ENCODE assay signal across 8 cellular contexts in the genomic region with DNA sequence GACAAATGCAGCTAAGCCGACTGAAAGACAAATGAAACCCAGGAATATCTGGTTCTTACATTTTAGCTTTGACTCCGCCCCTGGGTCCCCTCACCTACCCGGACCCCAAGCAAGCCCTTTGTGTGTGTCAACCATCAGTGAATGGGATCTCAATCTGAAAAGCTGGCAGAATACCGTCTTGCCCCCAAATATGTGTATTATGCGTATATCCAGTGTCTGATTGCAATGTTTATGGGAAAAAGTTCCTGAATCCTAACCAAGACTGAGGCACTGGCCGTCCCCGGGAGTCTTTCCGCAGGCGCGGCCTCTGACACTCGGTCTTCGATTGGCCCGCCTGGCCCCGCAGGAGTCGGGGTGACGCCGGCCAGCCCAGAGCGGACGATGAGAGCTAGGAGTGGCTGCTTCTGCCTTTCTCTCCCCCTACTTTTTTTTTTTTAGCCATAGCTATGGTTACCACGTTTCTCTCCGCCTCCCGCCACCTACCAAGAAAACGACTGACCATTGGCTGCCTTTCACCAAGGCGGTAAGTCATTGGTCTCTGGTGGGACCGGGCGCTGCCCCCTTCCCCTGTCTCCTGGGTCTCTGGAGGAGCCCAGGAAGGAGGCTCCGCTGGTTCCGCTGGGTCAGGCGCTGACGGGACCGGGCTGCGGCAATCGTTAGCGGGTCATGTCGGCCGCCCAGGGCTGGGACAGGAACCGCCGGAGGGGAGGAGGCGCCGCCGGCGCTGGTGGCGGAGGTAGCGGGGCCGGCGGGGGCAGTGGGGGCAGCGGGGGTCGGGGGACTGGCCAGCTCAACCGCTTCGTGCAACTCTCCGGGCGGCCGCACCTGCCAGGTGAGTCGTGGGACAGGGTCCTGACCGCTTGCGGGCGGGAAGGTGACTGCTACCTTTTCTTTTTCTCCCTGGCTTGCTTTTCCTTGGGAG. TPM values are rescaled to one million over a fixed set of nuclear protein-coding genes. Genes with fewer than 3 reads are reported as not detected.
DNase-seq lines count a peak whose midpoint lies in the region; ATAC-seq and TF ChIP-seq lines count a peak whose summit lies in the region.

A gene with protein sequence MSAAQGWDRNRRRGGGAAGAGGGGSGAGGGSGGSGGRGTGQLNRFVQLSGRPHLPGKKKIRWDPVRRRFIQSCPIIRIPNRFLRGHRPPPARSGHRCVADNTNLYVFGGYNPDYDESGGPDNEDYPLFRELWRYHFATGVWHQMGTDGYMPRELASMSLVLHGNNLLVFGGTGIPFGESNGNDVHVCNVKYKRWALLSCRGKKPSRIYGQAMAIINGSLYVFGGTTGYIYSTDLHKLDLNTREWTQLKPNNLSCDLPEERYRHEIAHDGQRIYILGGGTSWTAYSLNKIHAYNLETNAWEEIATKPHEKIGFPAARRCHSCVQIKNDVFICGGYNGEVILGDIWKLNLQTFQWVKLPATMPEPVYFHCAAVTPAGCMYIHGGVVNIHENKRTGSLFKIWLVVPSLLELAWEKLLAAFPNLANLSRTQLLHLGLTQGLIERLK (plus strand): TSS at position 557 of the 922 bp plus-strand sequence. CDS start 110 bp downstream, at position 667.

- TF ChIP-seq EP300 in tibial nerve (IDR thresholded peaks at IDR 0.05): peak; percentile 82 to 95

- DNase-seq in NCI-H1436 (lab: John Stamatoyannopoulos, UW) (peak; percentile 98), T follicular helper cell (ENCODE audit: low read depth) (peak; percentile 94), adipocyte (ENCODE audit: low read depth) (peak; percentile 99), Right ventricle myocardium superior (peak; percentile 98), tibial nerve (ENCODE audit: low spot score in 2 of 2) (peak; percentile 96 to 99)

- H3K4me3 ChIP-seq in GM12875 (ENCODE audit: low read depth, low read length) (peak within 1 kb of the TSS; percentile 71), adipocyte (ENCODE audit: low read length) (peak within 1 kb of the TSS; percentile 96), parathyroid adenoma (ENCODE audit: low read depth, low read length) (peak within 1 kb of the TSS; percentile 74), tibial nerve (peak within 1 kb of the TSS; percentile 80 to 97 (median 86))

- ATAC-seq in HG02798 (IDR thresholded peaks at IDR 0.05; ENCODE audit: poor library complexity, unreplicated experiment) (peak; percentile 99), Right ventricle myocardium superior (ENCODE audit: poor library complexity) (peak; percentile 98)

- peak within 1 kb of the TSS; percentile 89 for H3K4me2 ChIP-seq in parathyroid adenoma (ENCODE audit: low read length)

- H3K27ac ChIP-seq in parathyroid adenoma: peak within 1 kb of the TSS; percentile 83
- H3K27ac ChIP-seq in tibial nerve: peak within 1 kb of the TSS; percentile 71 to 89 (median 88)

- no peak for TF ChIP-seq CTCF in GM12875 (IDR thresholded peaks at IDR 0.05; ENCODE audit: borderline replicate concordance, insufficient read depth, low read depth, low read length)
- TF ChIP-seq CTCF in parathyroid adenoma (IDR thresholded peaks at IDR 0.05): no peak
- peak in 1 of 5 experiments; percentile 52 for TF ChIP-seq CTCF in tibial nerve (IDR thresholded peaks at IDR 0.05)

- H3K4me1 ChIP-seq in adipocyte (ENCODE audit: control insufficient read depth, insufficient read depth, low read length): peaks cover 34% of the 10 kb centered on the region
- no peaks in the 10 kb centered on the region for H3K4me1 ChIP-seq in parathyroid adenoma
- H3K4me1 ChIP-seq in tibial nerve: peaks cover 0 to 48% (median 14%) of the 10 kb centered on the region in 4 donors

- H3K9me3 ChIP-seq in adipocyte (ENCODE audit: control insufficient read depth, low read length): no peaks in the 10 kb centered on the region
- no peaks in the 10 kb centered on the region for H3K9me3 ChIP-seq in parathyroid adenoma (ENCODE audit: control insufficient read depth, low read length)
- H3K9me3 ChIP-seq in tibial nerve: no peaks in the 10 kb centered on the region

- peaks cover 33% of the 10 kb centered on the region for H3K79me2 ChIP-seq in parathyroid adenoma

- H2AFZ ChIP-seq in parathyroid adenoma: peak within 1 kb of the TSS; percentile 98

- no peaks in the 10 kb centered on the region for H3K36me3 ChIP-seq in adipocyte (ENCODE audit: control insufficient read depth, insufficient read depth, low read length, severe bottlenecking)
- H3K36me3 ChIP-seq in parathyroid adenoma (ENCODE audit: control insufficient read depth, insufficient read depth, low read length): no peaks in the 10 kb centered on the region
- no peaks in the 10 kb centered on the region for H3K36me3 ChIP-seq in tibial nerve

- no peaks in the 10 kb centered on the region for H3K27me3 ChIP-seq in adipocyte (replicated peaks; ENCODE audit: control insufficient read depth, insufficient read depth, low read length)
- no peaks in the 10 kb centered on the region for H3K27me3 ChIP-seq in parathyroid adenoma (ENCODE audit: control insufficient read depth, insufficient read depth, low read length)
- H3K27me3 ChIP-seq in tibial nerve: peaks cover 0 to 2% of the 10 kb centered on the region in 2 donors

- 1 to 2% methylated on average over 41 to 47 of the region's 57 CpGs for WGBS in tibial nerve, 2 donors

- TF ChIP-seq POLR2A in tibial nerve (IDR thresholded peaks at IDR 0.05): peak in 1 of 2 donors; percentile 44

- H3K9ac ChIP-seq in adipocyte (ENCODE audit: low read length): peak within 1 kb of the TSS; percentile 93
- H3K9ac ChIP-seq in parathyroid adenoma: peak within 1 kb of the TSS; percentile 28

- intact Hi-C loops in Right ventricle myocardium superior (cut with DNase I): loop anchor here (5.0 to 10.0 kb wide), 2 partner anchors 685 to 762 kb away; no protein-coding TSS in a partner anchor

RNA-seq across cellular contexts. Expression of the gene that starts here (rescaled TPM):
- total RNA-seq in Right ventricle myocardium superior (24.1 TPM), tibial nerve (10 to 100 TPM; 19.0 to 30.8 (median 21.4) TPM)

Comparison
In these comparisons a context has a peak if more than half of its experiments do, and no peak if none do; other contexts are left out.
1. Peak in every context shown above with its lines: DNase-seq, ATAC-seq, H3K4me3 ChIP-seq and H3K27ac ChIP-seq.